In genomic region chr4:166284221-166284620, GRCh38 we compare ENCODE assay signal across 40 cellular contexts.
"Had no signal": no experiment of that assay in that cellular context is flagged by ENCODE, and none has a peak within 500 bp of the region (broad histone marks: within the 10 kb centered on the region; RNA-seq: fewer than 3 reads in every experiment).

No MANE protein-coding gene starts in this region.

- H3K4me3 Mint-ChIP-seq: activated naive CD4-positive, alpha-beta T cell treated with anti-CD3 and anti-CD28 coated beads for 36 hours; activated naive CD4-positive, alpha-beta T cell treated with anti-CD3 and anti-CD28 coated beads, Interleukin-2, amount 10 ng/mL, durations not matched to agents 7 days and 5 days; activated naive CD4-positive, alpha-beta T cell treated with anti-CD3 and anti-CD28 coated beads, Interleukin-2, amount 50 U/mL, for 24 hours; activated naive CD8-positive, alpha-beta T cell; activated naive CD8-positive, alpha-beta T cell treated with anti-CD3 and anti-CD28 coated beads for 36 hours; activated naive CD8-positive, alpha-beta T cell treated with anti-CD3 and anti-CD28 coated beads, Interleukin-2, amount 10 ng/mL, durations not matched to agents 7 days and 5 days; activated naive CD8-positive, alpha-beta T cell treated with anti-CD3 and anti-CD28 coated beads, Interleukin-2, amount 50 U/mL, for 24 hours; activated T-cell treated with anti-CD3 and anti-CD28 coated beads, Interleukin-2, amount 50 U/mL, for 24 hours; activated T-cell treated with anti-CD3 and anti-CD28 coated beads, Interleukin-2, amount 50 U/mL, for 4 hours; activated T-cell treated with anti-CD3 and anti-CD28 coated beads, Interleukin-2, amount 50 U/mL, for 72 hours; activated T-helper 1 cell treated with anti-CD3 and anti-CD28 coated beads, Interleukin-12 subunit alpha, Interleukin-12 subunit beta, Interleukin-2, Interleukin-4 antibody, amounts not matched to agents 30 ng/mL and 10 ng/mL and 1 ng/mL, durations not matched to agents 14 hours and 24 hours and 36 hours; activated T-helper 17 cell treated with anti-CD3 and anti-CD28 coated beads, Interleukin-2, amount 50 U/mL, for 72 hours; brain; central memory CD8-positive, alpha-beta T cell had no signal

- H3K4me3 ChIP-seq: adrenal gland, ascending aorta, body of pancreas, breast epithelium, cardiac muscle cell had no signal

- H3K4me1 Mint-ChIP-seq: activated naive CD4-positive, alpha-beta T cell treated with anti-CD3 and anti-CD28 coated beads, Interleukin-2, amount 10 ng/mL, durations not matched to agents 7 days and 5 days; activated naive CD4-positive, alpha-beta T cell treated with anti-CD3 and anti-CD28 coated beads, Interleukin-2, amount 50 U/mL, for 24 hours; activated naive CD8-positive, alpha-beta T cell treated with anti-CD3 and anti-CD28 coated beads for 36 hours; activated naive CD8-positive, alpha-beta T cell treated with anti-CD3 and anti-CD28 coated beads, Interleukin-2, amount 50 U/mL, for 24 hours; activated T-helper 17 cell treated with anti-CD3 and anti-CD28 coated beads, Interleukin-2, amount 50 U/mL, for 72 hours; central memory CD8-positive, alpha-beta T cell had no signal

- H3K9me3 ChIP-seq: adrenal gland, ascending aorta, body of pancreas, breast epithelium had no signal

- ATAC-seq: activated naive CD4-positive, alpha-beta T cell treated with anti-CD3 and anti-CD28 coated beads, Interleukin-2, amount 50 U/mL, for 72 hours; activated naive CD8-positive, alpha-beta T cell treated with anti-CD3 and anti-CD28 coated beads, Interleukin-2, amount 50 U/mL, for 24 hours; activated T-cell treated with anti-CD3 and anti-CD28 coated beads, Interleukin-2, amount 50 U/mL, for 4 hours; activated T-cell treated with anti-CD3 and anti-CD28 coated beads, Interleukin-2, amount 50 U/mL, for 72 hours; activated T-helper 17 cell treated with anti-CD3 and anti-CD28 coated beads, Interleukin-2, amount 50 U/mL, for 72 hours; body of pancreas had no signal

- H3K27ac ChIP-seq: adrenal gland, ascending aorta, body of pancreas, brain microvascular endothelial cell, breast epithelium, cardiac muscle cell had no signal

- H3K4me1 ChIP-seq: adrenal gland, ascending aorta, body of pancreas, breast epithelium had no signal

- H3K27me3 Mint-ChIP-seq: activated naive CD4-positive, alpha-beta T cell treated with anti-CD3 and anti-CD28 coated beads, Interleukin-2, amount 10 ng/mL, durations not matched to agents 7 days and 5 days; activated naive CD4-positive, alpha-beta T cell treated with anti-CD3 and anti-CD28 coated beads, Interleukin-2, amount 50 U/mL, for 24 hours; activated naive CD8-positive, alpha-beta T cell; activated naive CD8-positive, alpha-beta T cell treated with anti-CD3 and anti-CD28 coated beads for 36 hours; activated naive CD8-positive, alpha-beta T cell treated with anti-CD3 and anti-CD28 coated beads, Interleukin-2, amount 10 ng/mL, durations not matched to agents 7 days and 5 days; activated naive CD8-positive, alpha-beta T cell treated with anti-CD3 and anti-CD28 coated beads, Interleukin-2, amount 50 U/mL, for 24 hours; activated T-cell treated with anti-CD3 and anti-CD28 coated beads, Interleukin-2, amount 50 U/mL, for 24 hours; activated T-helper 17 cell treated with anti-CD3 and anti-CD28 coated beads, Interleukin-2, amount 50 U/mL, for 72 hours; brain; central memory CD8-positive, alpha-beta T cell had no signal

- H3K27me3 ChIP-seq: adrenal gland, ascending aorta, body of pancreas, brain microvascular endothelial cell, breast epithelium, cardiac muscle cell had no signal

- DNase-seq: activated effector memory CD4-positive, alpha-beta T cell treated with anti-CD3 and anti-CD28 coated beads, Interleukin-2, amount 50 U/mL, for 16 hours; activated effector memory CD4-positive, alpha-beta T cell treated with Interleukin-2 at 50 U/mL for 16 hours; activated gamma-delta T cell; activated gamma-delta T cell treated with Interleukin-2 at 50 U/mL for 16 hours; activated naive CD4-positive, alpha-beta T cell; activated naive CD4-positive, alpha-beta T cell treated with anti-CD3 and anti-CD28 coated beads for 36 hours; activated naive CD4-positive, alpha-beta T cell treated with anti-CD3 and anti-CD28 coated beads, Interleukin-2, amount 10 ng/mL, durations not matched to agents 7 days and 5 days; activated naive CD4-positive, alpha-beta T cell treated with anti-CD3 and anti-CD28 coated beads, Interleukin-2, amount 50 U/mL, for 16 hours; activated naive CD4-positive, alpha-beta T cell treated with Interleukin-2 at 50 U/mL for 16 hours; activated naive CD8-positive, alpha-beta T cell treated with anti-CD3 and anti-CD28 coated beads for 36 hours; activated naive CD8-positive, alpha-beta T cell treated with anti-CD3 and anti-CD28 coated beads, Interleukin-2, amount 10 ng/mL, durations not matched to agents 7 days and 5 days; activated naive CD8-positive, alpha-beta T cell treated with anti-CD3 and anti-CD28 coated beads, Interleukin-2, amount 50 U/mL, for 24 hours; activated T-cell treated with anti-CD3 and anti-CD28 coated beads, Interleukin-2, amount 50 U/mL, for 1 hour; activated T-cell treated with anti-CD3 and anti-CD28 coated beads, Interleukin-2, amount 50 U/mL, for 24 hours; activated T-cell treated with anti-CD3 and anti-CD28 coated beads, Interleukin-2, amount 50 U/mL, for 4 hours; activated T-cell treated with anti-CD3 and anti-CD28 coated beads, Interleukin-2, amount 50 U/mL, for 48 hours; activated T-cell treated with anti-CD3 and anti-CD28 coated beads, Interleukin-2, amount 50 U/mL, for 72 hours; adrenal gland; amniotic stem cell; amygdala; anterior cingulate cortex; aorta; body of pancreas; brain microvascular endothelial cell; caudate nucleus; central memory CD4-positive, alpha-beta T cell; cerebellar nuclear complex had no signal

- H3K36me3 ChIP-seq: adrenal gland, ascending aorta, brain microvascular endothelial cell, breast epithelium, cardiac muscle cell had no signal

- FAIRE-seq: astrocyte, bronchial epithelial cell had no signal

- H3K36me3 Mint-ChIP-seq: activated naive CD4-positive, alpha-beta T cell treated with anti-CD3 and anti-CD28 coated beads, Interleukin-2, amount 10 ng/mL, durations not matched to agents 7 days and 5 days; activated naive CD4-positive, alpha-beta T cell treated with anti-CD3 and anti-CD28 coated beads, Interleukin-2, amount 50 U/mL, for 24 hours; activated naive CD4-positive, alpha-beta T cell treated with anti-CD3 and anti-CD28 coated beads, Interleukin-2, amount 50 U/mL, for 72 hours; activated naive CD8-positive, alpha-beta T cell; activated naive CD8-positive, alpha-beta T cell treated with anti-CD3 and anti-CD28 coated beads for 36 hours; activated naive CD8-positive, alpha-beta T cell treated with anti-CD3 and anti-CD28 coated beads, Interleukin-2, amount 10 ng/mL, durations not matched to agents 7 days and 5 days; brain had no signal

- H3K27ac Mint-ChIP-seq: activated naive CD4-positive, alpha-beta T cell treated with anti-CD3 and anti-CD28 coated beads for 36 hours; activated naive CD4-positive, alpha-beta T cell treated with anti-CD3 and anti-CD28 coated beads, Interleukin-2, amount 10 ng/mL, durations not matched to agents 7 days and 5 days; activated naive CD4-positive, alpha-beta T cell treated with anti-CD3 and anti-CD28 coated beads, Interleukin-2, amount 50 U/mL, for 24 hours; activated naive CD4-positive, alpha-beta T cell treated with anti-CD3 and anti-CD28 coated beads, Interleukin-2, amount 50 U/mL, for 72 hours; activated naive CD8-positive, alpha-beta T cell; activated naive CD8-positive, alpha-beta T cell treated with anti-CD3 and anti-CD28 coated beads for 36 hours; activated naive CD8-positive, alpha-beta T cell treated with anti-CD3 and anti-CD28 coated beads, Interleukin-2, amount 10 ng/mL, durations not matched to agents 7 days and 5 days; activated naive CD8-positive, alpha-beta T cell treated with anti-CD3 and anti-CD28 coated beads, Interleukin-2, amount 50 U/mL, for 24 hours; activated T-cell treated with anti-CD3 and anti-CD28 coated beads, Interleukin-2, amount 50 U/mL, for 24 hours; activated T-cell treated with anti-CD3 and anti-CD28 coated beads, Interleukin-2, amount 50 U/mL, for 72 hours; activated T-helper 1 cell treated with anti-CD3 and anti-CD28 coated beads, Interleukin-12 subunit alpha, Interleukin-12 subunit beta, Interleukin-2, Interleukin-4 antibody, amounts not matched to agents 30 ng/mL and 10 ng/mL and 1 ng/mL, durations not matched to agents 14 hours and 24 hours and 36 hours; activated T-helper 17 cell treated with anti-CD3 and anti-CD28 coated beads, Interleukin-2, amount 50 U/mL, for 72 hours; activated T-helper 2 cell treated with anti-CD3 and anti-CD28 coated beads, Interferon-gamma antibody, Interleukin-2, Interleukin-4, amounts not matched to agents 10 μg/mL and 5 μg/mL and 100 μg/mL, durations not matched to agents 14 hours and 24 hours and 36 hours; brain had no signal
